ENCODE assay signal across 8 cellular contexts in the genomic region with DNA sequence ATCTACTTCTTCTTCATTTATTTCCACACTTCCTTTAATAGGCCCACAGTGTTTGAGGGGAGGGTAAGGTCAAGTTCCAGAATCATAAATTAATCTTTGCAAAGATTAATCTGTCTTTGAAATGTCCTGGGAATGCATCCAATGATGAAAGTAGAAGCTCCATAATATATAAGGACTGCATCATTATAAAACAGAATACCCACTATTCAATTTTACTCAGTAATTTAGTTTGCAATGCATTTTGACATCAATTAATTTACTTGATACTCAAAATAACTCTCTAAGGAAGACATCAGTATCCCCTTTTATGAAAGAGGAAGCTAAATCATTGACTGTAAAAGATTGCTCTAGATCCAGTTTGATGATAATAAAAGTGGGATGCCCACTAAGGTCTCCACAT.
"Had no signal": no experiment of that assay in that cellular context is flagged by ENCODE, and none has a peak within 500 bp of the region (broad histone marks: within the 10 kb centered on the region; RNA-seq: fewer than 3 reads in every experiment).

No MANE protein-coding gene starts in this region.

- ATAC-seq: GM12878 had no signal

- FAIRE-seq: G401.6, GM12878, GM12891, GM12892, GM18507, GM19239 had no signal

- H3K4me3 ChIP-seq: GM12878 had no signal

- DNase-seq: GDM1, GF-D8 had no signal
